8 cellular contexts compared by ENCODE assay signal in the genomic region with DNA sequence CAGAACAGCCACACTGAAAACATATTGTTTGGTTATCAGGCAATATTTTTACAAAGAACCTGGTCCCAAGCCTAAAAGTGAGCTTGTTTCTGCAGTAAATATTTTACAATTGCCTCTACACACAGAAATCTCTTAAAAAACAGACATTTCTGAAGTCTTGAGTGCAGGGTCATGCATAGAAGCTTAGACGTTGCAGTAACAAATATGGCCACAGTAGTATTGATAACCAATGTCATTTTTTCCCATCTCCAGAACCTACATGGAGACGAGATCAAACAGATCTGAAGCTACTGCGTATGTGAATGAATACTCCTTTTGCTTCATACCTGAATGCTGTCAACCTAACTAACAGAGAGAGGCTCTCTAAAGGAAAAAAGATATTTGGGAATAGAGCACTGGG.
"Had no signal": no experiment of that assay in that cellular context is flagged by ENCODE, and none has a peak within 500 bp of the region (broad histone marks: within the 10 kb centered on the region; RNA-seq: fewer than 3 reads in every experiment).

No MANE protein-coding gene starts in this region.

- ATAC-seq: HepG2 had no signal

- H3K36me3 Mint-ChIP-seq: IgD-negative memory B cell had no signal

- H3K4me3 Mint-ChIP-seq: IgD-negative memory B cell had no signal

- H3K4me2 ChIP-seq: KMS-11 had no signal

- H3K27ac ChIP-seq: HL-60, KMS-11 had no signal

- DNase-seq: IMR-90, KBM-7, KG1 had no signal

- FAIRE-seq: HepG2, HTR-8/SVneo had no signal

- H3K9ac ChIP-seq: KMS-11 had no signal
